Comparison of ENCODE assay signal across 1 cellular context in genomic region chr18:42937434-42937833, GRCh38.
A peak's percentile ranks its signal among the peaks of the same experiment; 100 is the strongest.
TF ChIP-seq lines count a peak whose summit lies in the region.

No MANE protein-coding gene starts in this region.

TF ChIP-seq in SK-N-SH treated with all-trans-retinoic acid at 6 μM for 48 hours, 23 proteins besides CTCF, POLR2A, EP300 and RAD21 (continued from another document):
- TF ChIP-seq CSRNP3 (CRISPR knock-in tag; IDR thresholded peaks at IDR 0.05): peak; percentile 85; the same call in 1 of the 2 replicates
- peak; percentile 86 for TF ChIP-seq TOX (CRISPR knock-in tag; IDR thresholded peaks at IDR 0.05; ENCODE audit: borderline replicate concordance)
- peak; percentile 87; the same call in 1 of the 2 replicates for TF ChIP-seq GLIS3 (CRISPR knock-in tag; IDR thresholded peaks at IDR 0.05)
- no peak for TF ChIP-seq RARB (CRISPR knock-in tag; IDR thresholded peaks at IDR 0.05)
- no peak for TF ChIP-seq ARNTL (CRISPR knock-in tag; IDR thresholded peaks at IDR 0.05; ENCODE audit: borderline replicate concordance, low read depth)
- no peak for TF ChIP-seq ZC3H10 (CRISPR knock-in tag; IDR thresholded peaks at IDR 0.05)
